In the genomic region with DNA sequence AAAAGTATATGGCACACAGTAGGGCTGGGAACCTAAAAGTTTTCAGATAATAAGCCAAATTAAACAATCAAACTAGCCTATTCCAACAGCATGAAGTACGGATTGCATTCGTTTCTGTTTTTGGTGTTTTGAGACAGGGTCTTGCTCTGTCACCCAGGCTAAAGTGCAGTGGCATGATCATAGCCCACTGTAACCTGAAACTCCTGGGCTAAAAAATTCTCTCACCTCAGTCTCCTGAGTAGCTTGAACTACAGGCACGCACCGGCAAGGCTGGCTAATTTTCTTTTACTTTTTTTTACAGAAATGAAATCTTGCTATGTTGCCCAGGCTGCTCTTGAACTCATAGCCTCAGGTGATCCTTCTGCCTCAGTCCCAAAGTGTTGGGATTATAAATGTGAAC, we compare ENCODE assay signal across 21 cellular contexts. TPM values are rescaled to one million over a fixed set of nuclear protein-coding genes. Genes with fewer than 3 reads are reported as not detected.
DNase-seq lines count a peak whose midpoint lies in the region; ATAC-seq, FAIRE-seq and TF ChIP-seq lines count a peak whose summit lies in the region.
"Had no signal": no experiment of that assay in that cellular context is flagged by ENCODE, and none has a peak within 500 bp of the region (broad histone marks: within the 10 kb centered on the region; RNA-seq: fewer than 3 reads in every experiment).

No MANE protein-coding gene starts in this region.

- H3K36me3 ChIP-seq in HepG2 (replicated peaks in 1 of 2; ENCODE audit: control insufficient read depth in 1 of 2, insufficient read depth in 2 of 2, low read length in 2 of 2): no peaks in the 10 kb centered on the region
- no peaks in the 10 kb centered on the region for H3K36me3 ChIP-seq in right lobe of liver

- intact Hi-C loops in HepG2 (cut with micrococcal nuclease; ENCODE audit: unreplicated experiment): loop anchor here (5.0 to 10.0 kb wide), 2 partner anchors 53 to 784 kb away; a partner anchor contains a TSS
- intact Hi-C loops in right lobe of liver (cut with DNase I): no loop called here

- H3K27ac ChIP-seq in HepG2 (ENCODE audit: extremely low read length, insufficient read depth, low read length) (peak overlapping the region; percentile 53), right lobe of liver (no peak overlapping the region)
- H3K27ac ChIP-seq: C4-2B, RWPE1 had no signal

- TF ChIP-seq EP300 in HepG2 (IDR thresholded peaks at IDR 0.05; ENCODE audit: low read depth in 2 of 2, low read length in 2 of 2) (no peak), HepG2 (CRISPR knock-in tag; IDR thresholded peaks at IDR 0.05; ENCODE audit: borderline replicate concordance) (no peak)

- DNase-seq in HepG2 (ENCODE audit: low spot score) (peak; percentile 7), right lobe of liver (no peak), WTC11 (ENCODE audit: low spot score) (no peak), nephron progenitor cell (peak; percentile 12)
- no peak for DNase-seq in activated T-cell treated with anti-CD3 and anti-CD28 coated beads, Interleukin-2, amount 50 U/mL, for 1 hour
- DNase-seq: DMS53, Karpas-422, NCI-H1694 treated with DMSO at 0.1 percent for 48 hours, NCI-H2081 treated with DMSO at 0.1 percent for 48 hours, NCI-H2227 treated with DMSO at 0.1 percent for 48 hours, NCI-H510A, NCI-H748 treated with DMSO at 0.1 percent for 48 hours, SIG-M5, SK-N-SH had no signal

- POLR2A ChIA-PET in HepG2 (lab: Yijun Ruan, JAX): no interaction called here
- POLR2A ChIA-PET in WTC11 (lab: Charles Lee): no interaction called here

- WGBS in HepG2 (ENCODE audit: low lambda C conversion rate): 46% methylated on average over 4 of the region's 4 CpGs
- 83% methylated on average over 3 of the region's 4 CpGs for WGBS in right lobe of liver (ENCODE audit: insufficient coverage, low coverage, low lambda C conversion rate, missing lambda C conversion rate)

- H3K36me3 Mint-ChIP-seq in WTC11: peaks cover 2% of the 10 kb centered on the region; the same call in 1 of the 2 replicates
- H3K36me3 Mint-ChIP-seq in nephron progenitor cell (ENCODE audit: low read depth): peaks cover 7% of the 10 kb centered on the region
- no peaks in the 10 kb centered on the region for H3K36me3 Mint-ChIP-seq in stimulated activated memory B cell treated with anti-CD40 and anti-IgM and Interleukin-4, amounts not matched to agents 10 μg/mL and 1 μg/mL and 100 μg/mL, for 72 hours
- H3K36me3 Mint-ChIP-seq: IgD-negative memory B cell had no signal

- H3K27me3 Mint-ChIP-seq in WTC11 (ENCODE audit: low read depth) (no peaks in the 10 kb centered on the region), nephron progenitor cell (ENCODE audit: low read depth, poor library complexity) (no peaks in the 10 kb centered on the region)
- H3K27me3 Mint-ChIP-seq in stimulated activated memory B cell treated with anti-CD40 and anti-IgM and Interleukin-4, amounts not matched to agents 10 μg/mL and 1 μg/mL and 100 μg/mL, for 72 hours: no peaks in the 10 kb centered on the region
- H3K27me3 Mint-ChIP-seq: IgD-negative memory B cell had no signal

- H3K4me3 Mint-ChIP-seq in WTC11: no peak overlapping the region
- peak overlapping the region; percentile 16 for H3K4me3 Mint-ChIP-seq in nephron progenitor cell
- H3K4me3 Mint-ChIP-seq in stimulated activated memory B cell treated with anti-CD40 and anti-IgM and Interleukin-4, amounts not matched to agents 10 μg/mL and 1 μg/mL and 100 μg/mL, for 72 hours: no peak overlapping the region

- H3K4me2 ChIP-seq in HepG2 (ENCODE audit: low read depth, low read length): 0 out of 2 replicates have a peak overlapping the region, but pooled peaks have one; percentile 8
- H3K4me2 ChIP-seq: SK-N-SH had no signal

- H3K9me3 ChIP-seq in HepG2 (ENCODE audit: low read length) (no peaks in the 10 kb centered on the region), right lobe of liver (no peaks in the 10 kb centered on the region)
- H3K9me3 ChIP-seq: SK-N-SH had no signal

- H3K4me1 ChIP-seq in HepG2 (ENCODE audit: insufficient read depth, low read length): peaks cover 30% of the 10 kb centered on the region
- H3K4me1 ChIP-seq in right lobe of liver: no peaks in the 10 kb centered on the region

- peaks cover 44% of the 10 kb centered on the region for H3K79me2 ChIP-seq in HepG2 (ENCODE audit: insufficient read depth, low read length)

- H3K4me1 Mint-ChIP-seq in WTC11 (peaks cover 31% of the 10 kb centered on the region), nephron progenitor cell (peaks cover 47% of the 10 kb centered on the region)
- H3K4me1 Mint-ChIP-seq in stimulated activated memory B cell treated with anti-CD40 and anti-IgM and Interleukin-4, amounts not matched to agents 10 μg/mL and 1 μg/mL and 100 μg/mL, for 72 hours: peaks cover 42% of the 10 kb centered on the region

- TF ChIP-seq POLR2A in HepG2 (IDR thresholded peaks at IDR 0.05; ENCODE audit: insufficient read depth in 1 of 2, low read depth in 2 of 2, low read length in 2 of 2) (no peak), right lobe of liver (IDR thresholded peaks at IDR 0.05) (no peak)

- CTCF ChIA-PET in HepG2 (lab: Yijun Ruan, JAX; ENCODE audit: low intra/inter-chr PET ratio, low total read pairs) (no interaction called here), WTC11 (lab: Charles Lee) (no interaction called here)

- ATAC-seq in HepG2 (peak; percentile 50; the same call in 2 of the 3 replicates), right lobe of liver (no peak), WTC11 (peak; percentile 39; the same call in 1 of the 2 replicates), GM18909 (IDR thresholded peaks at IDR 0.05; ENCODE audit: poor library complexity, unreplicated experiment) (no peak)
- no peak for ATAC-seq in stimulated activated memory B cell treated with anti-CD40 and anti-IgM and Interleukin-4, amounts not matched to agents 10 μg/mL and 1 μg/mL and 100 μg/mL, for 72 hours

- H3K27me3 ChIP-seq in HepG2 (ENCODE audit: control insufficient read depth in 1 of 2, insufficient read depth in 2 of 2, low read length in 2 of 2) (no peaks in the 10 kb centered on the region), right lobe of liver (no peaks in the 10 kb centered on the region)

- no peak overlapping the region for H3K9ac ChIP-seq in HepG2 (ENCODE audit: insufficient read depth, low read depth, low read length)
- H3K9ac ChIP-seq: SK-N-SH had no signal

- H3K9me3 Mint-ChIP-seq in WTC11: no peaks in the 10 kb centered on the region
- H3K9me3 Mint-ChIP-seq in nephron progenitor cell: no peaks in the 10 kb centered on the region
- H3K9me3 Mint-ChIP-seq in stimulated activated memory B cell treated with anti-CD40 and anti-IgM and Interleukin-4, amounts not matched to agents 10 μg/mL and 1 μg/mL and 100 μg/mL, for 72 hours: no peaks in the 10 kb centered on the region
- H3K9me3 Mint-ChIP-seq: IgD-negative memory B cell had no signal

- no TSS peak for BruUV-seq in HepG2 (replicated peaks; lab: Mats Ljungman, UMichigan)

- no peak for FAIRE-seq in HepG2 (lab: Jason Lieb, UNC)
- FAIRE-seq: H1, HTR-8/SVneo had no signal

- in situ Hi-C loops in HepG2 (cut with HindIII; ENCODE audit: extremely low pct_ligation_motif_present, low pct_unique_long_range_greater_than_20kb): loop anchor here (25.0 kb wide), 1 partner anchor 683 kb away; a partner anchor contains a TSS

- TF ChIP-seq CTCF in HepG2 (CRISPR knock-in tag; IDR thresholded peaks at IDR 0.05): no peak
- no peak for TF ChIP-seq CTCF in right lobe of liver (IDR thresholded peaks at IDR 0.05)
- no peak for TF ChIP-seq CTCF in WTC11 (IDR thresholded peaks at IDR 0.05)
- no peak for TF ChIP-seq CTCF in nephron progenitor cell (IDR thresholded peaks at IDR 0.05)

- no peaks in the 10 kb centered on the region for H4K20me1 ChIP-seq in HepG2 (ENCODE audit: insufficient read depth, low read length)

- H3K27ac Mint-ChIP-seq in WTC11: peak overlapping the region; percentile 33; the same call in 1 of the 2 replicates
- peak overlapping the region; percentile 40 for H3K27ac Mint-ChIP-seq in nephron progenitor cell
- no peak overlapping the region for H3K27ac Mint-ChIP-seq in stimulated activated memory B cell treated with anti-CD40 and anti-IgM and Interleukin-4, amounts not matched to agents 10 μg/mL and 1 μg/mL and 100 μg/mL, for 72 hours

- TF ChIP-seq RAD21 in HepG2 (CRISPR knock-in tag; IDR thresholded peaks at IDR 0.05): no peak

- no peak overlapping the region for H2AFZ ChIP-seq in HepG2 (ENCODE audit: low read length)

- H3K4me3 ChIP-seq in HepG2 (replicated peaks in 1 of 3; ENCODE audit: insufficient read depth in 1 of 3, low read depth in 2 of 3, low read length in 3 of 3): no peak overlapping the region
- no peak overlapping the region for H3K4me3 ChIP-seq in right lobe of liver

TF ChIP-seq in HepG2, 621 proteins besides CTCF, POLR2A, EP300 and RAD21 (continues in another document):
- peak; percentile 62; the same call in 1 of the 2 replicates for TF ChIP-seq SIX1 (CRISPR knock-in tag; IDR thresholded peaks at IDR 0.05; ENCODE audit: borderline replicate concordance)
- no peak for TF ChIP-seq ZNF546 (CRISPR knock-in tag; conservative IDR thresholded peaks at IDR 0.05)

TF ChIP-seq in WTC11, 78 proteins besides CTCF, POLR2A, EP300 and RAD21 (continues in another document):
- TF ChIP-seq RORB (CRISPR knock-in tag; IDR thresholded peaks at IDR 0.05): no peak

RNA-seq across cellular contexts. Expression of a gene that starts 5.2 kb away (rescaled TPM):
- total RNA-seq in HepG2 (2016; rRNA removed; fragmentation: Illumina TruSeq; extraction: Trizol): 2.7 and 3.0 TPM in 2 replicates
- 3.7 and 4.9 TPM in 2 replicates for total RNA-seq in HepG2 (2016; cell fraction: cytosol; rRNA removed; fragmentation: Illumina TruSeq; extraction: Trizol; ENCODE audit: low read depth)
- 2.4 and 3.2 TPM in 2 replicates for total RNA-seq in HepG2 (2016; cell fraction: insoluble cytoplasmic fraction; rRNA removed; fragmentation: Illumina TruSeq; extraction: Trizol)
- 2.9 and 3.2 TPM in 2 replicates for total RNA-seq in HepG2 (2016; cell fraction: membrane; rRNA removed; fragmentation: Illumina TruSeq; extraction: Trizol)
- 7.2 and 7.3 TPM in 2 replicates for total RNA-seq in HepG2 (2016; cell fraction: nucleus; rRNA removed; fragmentation: Illumina TruSeq; extraction: Trizol)
- polyA plus RNA-seq in HepG2 (2011; rRNA removed): 4.7 and 5.3 TPM in 2 replicates
- polyA plus RNA-seq in HepG2 (2011; cell fraction: cytosol; rRNA removed): 3.9 and 4.3 TPM in 2 replicates
- 12.9 and 16.8 TPM in 2 replicates for polyA plus RNA-seq in HepG2 (2011; cell fraction: nucleus; rRNA removed)
- 4.7 and 5.2 TPM in 2 replicates for polyA plus RNA-seq in HepG2 (2012)
- polyA plus RNA-seq in HepG2 (2016; cell fraction: cytosol; fragmentation: Illumina TruSeq; extraction: Trizol; ENCODE audit: low read depth): 0.20 and 0.32 TPM in 2 replicates
- polyA plus RNA-seq in HepG2 (2016; cell fraction: insoluble cytoplasmic fraction; fragmentation: Illumina TruSeq; extraction: Trizol; ENCODE audit: low read depth): 1.9 and 2.4 TPM in 2 replicates
- 0.43 and 0.62 TPM in 2 replicates for polyA plus RNA-seq in HepG2 (2016; cell fraction: membrane; fragmentation: Illumina TruSeq; extraction: Trizol; ENCODE audit: low read depth)
- 6.5 and 6.8 TPM in 2 replicates for polyA plus RNA-seq in HepG2 (2016; cell fraction: nucleus; fragmentation: Illumina TruSeq; extraction: Trizol; ENCODE audit: insufficient read depth, low read depth)
- 42.7 and 89.6 TPM in 2 replicates for polyA minus RNA-seq in HepG2 (2011; rRNA and poly(A)+ RNA removed; ENCODE audit: low replicate concordance)
- 8.6 and 15.4 TPM in 2 replicates for polyA minus RNA-seq in HepG2 (2011; cell fraction: cytosol; rRNA and poly(A)+ RNA removed)
- polyA minus RNA-seq in HepG2 (2011; cell fraction: nucleus; rRNA and poly(A)+ RNA removed): 59.9 and 64.2 TPM in 2 replicates
- 1 to 10 TPM; 1.4 to 2.5 (median 1.8) TPM for total RNA-seq in right lobe of liver
- total RNA-seq in WTC11 (2021): 13.3 to 17.5 TPM (median 13.7 TPM) in 3 replicates

Comparison
In these comparisons a context has a peak if more than half of its experiments do, and no peak if none do; other contexts are left out.
1. ATAC-seq: peak in HepG2 (single experiment) and WTC11 (single experiment); none in right lobe of liver (0 of 4), stimulated activated memory B cell treated with anti-CD40 and anti-IgM and Interleukin-4, amounts not matched to agents 10 μg/mL and 1 μg/mL and 100 μg/mL, for 72 hours (single experiment) and GM18909 (single experiment).
2. DNase-seq: peak in HepG2 (single experiment) and nephron progenitor cell (single experiment); none in right lobe of liver (0 of 3), WTC11 (single experiment) and activated T-cell treated with anti-CD3 and anti-CD28 coated beads, Interleukin-2, amount 50 U/mL, for 1 hour (single experiment).